In genomic region chr17:57420674-57421392, GRCh38 we compare ENCODE assay signal across 13 cellular contexts.
DNase-seq lines count a peak whose midpoint lies in the region; ATAC-seq, FAIRE-seq and TF ChIP-seq lines count a peak whose summit lies in the region.
"Had no signal": no experiment of that assay in that cellular context is flagged by ENCODE, and none has a peak within 500 bp of the region (broad histone marks: within the 10 kb centered on the region; RNA-seq: fewer than 3 reads in every experiment).

No MANE protein-coding gene starts in this region.

- 0 out of 2 replicates have a peak overlapping the region, but pooled peaks have one; percentile 26 for H2BK20ac ChIP-seq in H1 (ENCODE audit: low read length)

- POLR2A ChIA-PET in H1 (lab: Charles Lee; ENCODE audit: partially characterized antibody), result no interaction called here

- H3K14ac ChIP-seq in H1 (ENCODE audit: insufficient read length), result no peak overlapping the region

- H3K4me1 ChIP-seq in H1 (replicated peaks in 1 of 4; ENCODE audit: control insufficient read depth in 3 of 4, insufficient read depth in 4 of 4, low read length in 3 of 4), result peaks cover 0 to 10% (median 5%) of the 10 kb centered on the region in 4 experiments; a peak in 4 of 7 replicates

- TF ChIP-seq CTCF in H1 (IDR thresholded peaks at IDR 0.05; ENCODE audit: control extremely low read depth in 1 of 3, insufficient read depth in 1 of 3, low read depth in 1 of 3, low read length in 3 of 3) (no peak), HFFc6 (IDR thresholded peaks at IDR 0.05) (no peak)

- H3K27me3 ChIP-seq in H1 (replicated peaks in 1 of 4; ENCODE audit: control insufficient read depth in 3 of 4, extremely low read depth in 1 of 4, insufficient read depth in 3 of 4, low read length in 3 of 4), result no peaks in the 10 kb centered on the region

- TF ChIP-seq RAD21 in H1 (IDR thresholded peaks at IDR 0.05 in 1 of 2, conservative IDR thresholded peaks at IDR 0.05 in 1 of 2; ENCODE audit: low read depth in 2 of 2, low read length in 2 of 2), result no peak

- H3K36me3 ChIP-seq in H1 (ENCODE audit: control insufficient read depth in 2 of 4, insufficient read depth in 4 of 4, low read length in 3 of 4), result 0 out of 8 replicates have a peak, but pooled peaks cover 0 to 2% (median 0%) of the 10 kb centered on the region in 4 experiments
- H3K36me3 ChIP-seq: thoracic aorta had no signal

- no peak overlapping the region for H2BK15ac ChIP-seq in H1 (ENCODE audit: low read length)

- no peak overlapping the region for H3K4ac ChIP-seq in H1 (replicated peaks; ENCODE audit: insufficient read length, low read depth, low read length)

- no peaks in the 10 kb centered on the region for H3K9me3 ChIP-seq in H1 (ENCODE audit: insufficient read depth in 2 of 2, low read depth in 1 of 2, low read length in 1 of 2)
- H3K9me3 ChIP-seq: thoracic aorta had no signal

- peaks cover 61 to 87% of the 10 kb centered on the region in 2 donors for H3K4me1 Mint-ChIP-seq in stimulated activated naive B cell treated with anti-CD40 and anti-IgM and Interleukin-4, amounts not matched to agents 10 μg/mL and 1 μg/mL and 100 μg/mL, for 72 hours
- H3K4me1 Mint-ChIP-seq in HFFc6 (ENCODE audit: low read depth), result peaks cover 54% of the 10 kb centered on the region

- no peak overlapping the region for H3K4me2 ChIP-seq in H1 (ENCODE audit: insufficient read depth in 1 of 2, low read depth in 2 of 2, low read length in 2 of 2)

- peaks cover 0 to 7% of the 10 kb centered on the region in 2 experiments for H4K20me1 ChIP-seq in H1 (replicated peaks in 1 of 2; ENCODE audit: control insufficient read depth in 1 of 2, insufficient read depth in 2 of 2, low read length in 2 of 2)

- no peak overlapping the region for H3K23ac ChIP-seq in H1 (ENCODE audit: insufficient read length)

- H3K79me1 ChIP-seq in H1 (ENCODE audit: low read depth, low read length), result peaks cover 2% of the 10 kb centered on the region; the same call in 1 of the 2 replicates

- no peak overlapping the region for H3K9ac ChIP-seq in H1 (replicated peaks in 1 of 4; ENCODE audit: extremely low read depth in 1 of 4, low read depth in 3 of 4, low read length in 3 of 4)

- no peak overlapping the region for H2BK5ac ChIP-seq in H1 (ENCODE audit: low read depth, low read length)

- TF ChIP-seq POLR2A in H1 (IDR thresholded peaks at IDR 0.05; ENCODE audit: control extremely low read depth in 1 of 2, low read depth in 2 of 2, low read length in 2 of 2), result no peak

- no peak overlapping the region for H2AK5ac ChIP-seq in H1 (ENCODE audit: low read depth, low read length)

- TF ChIP-seq EP300 in H1 (IDR thresholded peaks at IDR 0.05; ENCODE audit: borderline replicate concordance in 1 of 2, low read depth in 2 of 2, low read length in 2 of 2), result no peak

- H3K79me2 ChIP-seq in H1 (ENCODE audit: control insufficient read depth in 1 of 2, insufficient read depth in 2 of 2, low read length in 2 of 2), result peaks cover 0 to 41% of the 10 kb centered on the region in 2 experiments; a peak in 2 of 4 replicates

- CTCF ChIA-PET in H1 (lab: Charles Lee; ENCODE audit: partially characterized antibody), result interaction anchor here (0.7 to 3.2 kb wide), 14 partner anchors 8 to 222 kb away, joined by 3 to 14 read pairs (median 4); no protein-coding TSS in a partner anchor

- no peak overlapping the region for H3K27ac ChIP-seq in H1 (ENCODE audit: low read depth, low read length)
- H3K27ac ChIP-seq: thoracic aorta had no signal

- H2AFZ ChIP-seq in H1 (ENCODE audit: low read length), result no peak overlapping the region

- no peak overlapping the region for H3K4me3 ChIP-seq in H1 (ENCODE audit: extremely low read depth in 1 of 4, insufficient read depth in 2 of 4, low read depth in 3 of 4, low read length in 4 of 4)
- H3K4me3 ChIP-seq: thoracic aorta had no signal

- no peaks in the 10 kb centered on the region for H3K23me2 ChIP-seq in H1 (ENCODE audit: low read depth, low read length)

- H3K9me3 Mint-ChIP-seq in stimulated activated naive B cell treated with anti-CD40 and anti-IgM and Interleukin-4, amounts not matched to agents 10 μg/mL and 1 μg/mL and 100 μg/mL, for 72 hours, result peaks cover 1 to 4% of the 10 kb centered on the region in 2 donors
- H3K9me3 Mint-ChIP-seq in HFFc6, result no peaks in the 10 kb centered on the region
- H3K9me3 Mint-ChIP-seq: activated T-cell treated with anti-CD3 and anti-CD28 coated beads, Interleukin-2, amount 50 U/mL, for 24 hours had no signal

- no peak for ATAC-seq in stimulated activated naive B cell treated with anti-CD40 and anti-IgM and Interleukin-4, amounts not matched to agents 10 μg/mL and 1 μg/mL and 100 μg/mL, for 72 hours (replicated peaks)
- no peak for ATAC-seq in GM21381 (IDR thresholded peaks at IDR 0.05; ENCODE audit: unreplicated experiment)
- ATAC-seq: right cardiac atrium had no signal

- WGBS in H1 (ENCODE audit: extremely low coverage in 1 of 2, insufficient coverage in 1 of 2, insufficient read length in 1 of 2, insufficient replicate concordance in 2 of 2, low coverage in 1 of 2, low lambda C conversion rate in 2 of 2, missing lambda C conversion rate in 1 of 2), 2 experiments, result 92% methylated on average over 17 of the region's 17 CpGs; no CpG with 5 or more reads in 1 of the 2 experiments

- no peak overlapping the region for H4K91ac ChIP-seq in H1 (replicated peaks; ENCODE audit: insufficient read length, low read length)

- DNase-seq in NCI-H345 (lab: John Stamatoyannopoulos, UW) (peak; percentile 54), NCI-H345 treated with DMSO at 0.1 percent for 48 hours (lab: John Stamatoyannopoulos, UW; ENCODE audit: unreplicated experiment) (no peak), NCI-H2227 (lab: John Stamatoyannopoulos, UW; ENCODE audit: unreplicated experiment) (peak; percentile 84), H1 (ENCODE audit: low read depth in 1 of 2, low spot score in 2 of 2) (no peak), iPS-NIHi7 (ENCODE audit: extremely low spot score) (no peak), HFFc6 (no peak)
- no peak for DNase-seq in stimulated activated naive B cell treated with anti-CD40 and anti-IgM and Interleukin-4, amounts not matched to agents 10 μg/mL and 1 μg/mL and 100 μg/mL, for 72 hours
- DNase-seq: activated T-cell treated with anti-CD3 and anti-CD28 coated beads, Interleukin-2, amount 50 U/mL, for 24 hours; EL; right cardiac atrium had no signal

- peaks cover 32 to 62% of the 10 kb centered on the region in 2 donors for H3K36me3 Mint-ChIP-seq in stimulated activated naive B cell treated with anti-CD40 and anti-IgM and Interleukin-4, amounts not matched to agents 10 μg/mL and 1 μg/mL and 100 μg/mL, for 72 hours
- H3K36me3 Mint-ChIP-seq in HFFc6 (ENCODE audit: low read depth), result peaks cover 14% of the 10 kb centered on the region

- no peak for FAIRE-seq in H1 (lab: Jason Lieb, UNC)
- FAIRE-seq: GM18507 had no signal

- no peak overlapping the region for H2BK120ac ChIP-seq in H1 (replicated peaks; ENCODE audit: low read depth, low read length)

- no peak overlapping the region for H3K4me3 Mint-ChIP-seq in stimulated activated naive B cell treated with anti-CD40 and anti-IgM and Interleukin-4, amounts not matched to agents 10 μg/mL and 1 μg/mL and 100 μg/mL, for 72 hours
- H3K4me3 Mint-ChIP-seq in HFFc6, result no peak overlapping the region
- H3K4me3 Mint-ChIP-seq: activated T-cell treated with anti-CD3 and anti-CD28 coated beads, Interleukin-2, amount 50 U/mL, for 24 hours had no signal

- H4K5ac ChIP-seq in H1 (ENCODE audit: insufficient read length, low read depth, low read length), result no peak overlapping the region

- H3K27ac Mint-ChIP-seq in stimulated activated naive B cell treated with anti-CD40 and anti-IgM and Interleukin-4, amounts not matched to agents 10 μg/mL and 1 μg/mL and 100 μg/mL, for 72 hours, result peak overlapping the region; percentile 96
- no peak overlapping the region for H3K27ac Mint-ChIP-seq in HFFc6
- H3K27ac Mint-ChIP-seq: activated T-cell treated with anti-CD3 and anti-CD28 coated beads, Interleukin-2, amount 50 U/mL, for 24 hours had no signal

- no peak overlapping the region for H4K8ac ChIP-seq in H1 (ENCODE audit: extremely low read depth, insufficient read depth, low read length)

- no peak overlapping the region for H3K56ac ChIP-seq in H1 (replicated peaks; ENCODE audit: insufficient read length, low read depth, low read length)

- no peaks in the 10 kb centered on the region for H3K27me3 Mint-ChIP-seq in stimulated activated naive B cell treated with anti-CD40 and anti-IgM and Interleukin-4, amounts not matched to agents 10 μg/mL and 1 μg/mL and 100 μg/mL, for 72 hours
- no peaks in the 10 kb centered on the region; the same call in none of the 2 replicates for H3K27me3 Mint-ChIP-seq in HFFc6 (ENCODE audit: insufficient read depth)
- H3K27me3 Mint-ChIP-seq: activated T-cell treated with anti-CD3 and anti-CD28 coated beads, Interleukin-2, amount 50 U/mL, for 24 hours had no signal

- no peak overlapping the region for H3K18ac ChIP-seq in H1 (ENCODE audit: extremely low read depth, low read length)

- no peak overlapping the region for H2BK12ac ChIP-seq in H1 (ENCODE audit: low read depth, low read length)

TF ChIP-seq in H1, 55 proteins besides CTCF, POLR2A, EP300 and RAD21 (continues in another document):
- TF ChIP-seq CEBPB (IDR thresholded peaks at IDR 0.05; ENCODE audit: low read depth, low read length) (no peak), ATF3 (IDR thresholded peaks at IDR 0.05; ENCODE audit: insufficient read depth, low read depth, low read length) (no peak), SIRT6 (IDR thresholded peaks at IDR 0.05; ENCODE audit: low read length) (no peak), SAP30 (IDR thresholded peaks at IDR 0.05; ENCODE audit: insufficient read depth, insufficient replicate concordance, low read length) (no peak), BCL11A (IDR thresholded peaks at IDR 0.05; ENCODE audit: low read depth in 2 of 2, low read length in 2 of 2) (no peak), TEAD4 (IDR thresholded peaks at IDR 0.05; ENCODE audit: low read depth, low read length) (no peak), EGR1 (IDR thresholded peaks at IDR 0.05; ENCODE audit: borderline replicate concordance, low read depth, low read length) (no peak), SP1 (IDR thresholded peaks at IDR 0.05; ENCODE audit: low read depth, low read length) (no peak)
- TF ChIP-seq, protein P1, sequence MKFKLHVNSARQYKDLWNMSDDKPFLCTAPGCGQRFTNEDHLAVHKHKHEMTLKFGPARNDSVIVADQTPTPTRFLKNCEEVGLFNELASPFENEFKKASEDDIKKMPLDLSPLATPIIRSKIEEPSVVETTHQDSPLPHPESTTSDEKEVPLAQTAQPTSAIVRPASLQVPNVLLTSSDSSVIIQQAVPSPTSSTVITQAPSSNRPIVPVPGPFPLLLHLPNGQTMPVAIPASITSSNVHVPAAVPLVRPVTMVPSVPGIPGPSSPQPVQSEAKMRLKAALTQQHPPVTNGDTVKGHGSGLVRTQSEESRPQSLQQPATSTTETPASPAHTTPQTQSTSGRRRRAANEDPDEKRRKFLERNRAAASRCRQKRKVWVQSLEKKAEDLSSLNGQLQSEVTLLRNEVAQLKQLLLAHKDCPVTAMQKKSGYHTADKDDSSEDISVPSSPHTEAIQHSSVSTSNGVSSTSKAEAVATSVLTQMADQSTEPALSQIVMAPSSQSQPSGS (IDR thresholded peaks at IDR 0.05; ENCODE audit: low read length), result no peak

Comparison
In these comparisons a context has a peak if more than half of its experiments do, and no peak if none do; other contexts are left out.
1. DNase-seq: peak in NCI-H345 (single experiment) and NCI-H2227 (single experiment); none in NCI-H345 treated with DMSO at 0.1 percent for 48 hours (single experiment), H1 (0 of 2), stimulated activated naive B cell treated with anti-CD40 and anti-IgM and Interleukin-4, amounts not matched to agents 10 μg/mL and 1 μg/mL and 100 μg/mL, for 72 hours (single experiment), iPS-NIHi7 (single experiment) and HFFc6 (single experiment).